Comparison of ENCODE assay signal across 15 cellular contexts in the genomic region with DNA sequence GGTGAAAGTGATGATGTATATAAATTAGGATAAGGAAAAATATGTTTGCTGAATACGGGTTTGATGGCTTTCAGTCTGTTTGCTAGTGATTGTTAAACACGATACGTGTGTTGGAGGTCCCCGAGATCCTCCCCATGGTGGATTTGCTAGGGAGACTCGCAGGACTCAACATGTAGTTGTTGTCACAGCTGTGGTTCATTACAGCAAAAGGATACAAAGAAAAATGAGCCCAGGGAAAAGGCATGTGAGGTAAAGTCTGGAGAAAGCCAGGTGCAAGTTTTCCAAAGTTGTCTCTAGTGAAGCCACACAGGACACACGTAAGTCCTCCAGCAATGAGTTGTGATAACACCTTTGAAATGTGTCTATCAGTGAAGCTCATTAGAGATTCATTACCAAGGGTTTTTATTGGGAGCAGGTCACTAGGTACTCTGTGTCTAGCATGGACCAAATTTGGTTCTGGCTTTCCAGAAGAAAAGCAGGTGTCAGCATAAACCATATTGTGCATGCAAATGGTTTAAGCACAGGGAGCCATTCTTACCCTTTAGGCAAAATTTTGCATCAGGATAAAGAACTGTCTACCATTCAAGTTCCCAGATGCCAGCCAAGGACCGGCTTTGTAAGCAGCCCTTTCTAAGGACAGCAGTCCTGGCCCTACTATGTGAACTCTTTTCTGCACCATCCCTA.
"Had no signal": no experiment of that assay in that cellular context is flagged by ENCODE, and none has a peak within 500 bp of the region (broad histone marks: within the 10 kb centered on the region; RNA-seq: fewer than 3 reads in every experiment).

No MANE protein-coding gene starts in this region.

- DNase-seq: effector CD4-positive, alpha-beta T cell; endodermal cell; glutamatergic neuron; left ventricle myocardium inferior; lower lobe of right lung; occipital lobe; pancreas; right cardiac atrium; stimulated activated CD4-positive, alpha-beta T cell treated with anti-CD3 and anti-CD28 coated beads, Interleukin-2, amount 100 ng/mL, for 48 hours; tibial artery had no signal

- FAIRE-seq: frontal cortex, keratinocyte, pancreas had no signal

- H3K27me3 ChIP-seq: tibial artery had no signal

- H3K9me3 ChIP-seq: lower lobe of right lung, pancreas, tibial artery had no signal

- H3K27ac ChIP-seq: coronary artery, left ventricle myocardium inferior, lower lobe of right lung, pancreas, tibial artery had no signal

- ATAC-seq: lower lobe of right lung; natural killer cell treated with Interleukin-12 subunit alpha and Interleukin-12 subunit beta and Interleukin-15 and Interleukin-18, amount 100 ng/mL, for 72 hours; pancreas; right cardiac atrium had no signal

- H3K36me3 ChIP-seq: left ventricle myocardium inferior, lower lobe of right lung, pancreas, tibial artery had no signal

- H3K4me1 ChIP-seq: left ventricle myocardium inferior, lower lobe of right lung, pancreas, tibial artery had no signal

- H3K4me3 ChIP-seq: coronary artery, left ventricle myocardium inferior, lower lobe of right lung, pancreas, smooth muscle cell, tibial artery had no signal

- H3K4me2 ChIP-seq: smooth muscle cell had no signal
